1 cellular context compared by ENCODE assay signal in genomic region chr1:27341525-27342252, GRCh38.
TF ChIP-seq lines count a peak whose summit lies in the region.

Gene SYTL1 (plus strand): TSS chr1:27342022. CDS start chr1:27345335, 3,313 bp downstream.

TF ChIP-seq in HepG2, 621 proteins besides CTCF, POLR2A, EP300 and RAD21 (continued from another document and continues in another):
- TF ChIP-seq DMTF1 (CRISPR knock-in tag; IDR thresholded peaks at IDR 0.05) (no peak), ZNF709 (CRISPR knock-in tag; IDR thresholded peaks at IDR 0.05) (no peak), NFYB (CRISPR knock-in tag; IDR thresholded peaks at IDR 0.05) (no peak), ZBED4 (CRISPR knock-in tag; IDR thresholded peaks at IDR 0.05; ENCODE audit: borderline replicate concordance) (no peak), RBM22 (optimal IDR thresholded peaks at IDR 0.05; ENCODE audit: low read length) (no peak), MNT (IDR thresholded peaks at IDR 0.05) (peak; percentile 80), ZFP41 (CRISPR knock-in tag; IDR thresholded peaks at IDR 0.05; ENCODE audit: borderline replicate concordance) (no peak), NFAT5 (CRISPR knock-in tag; IDR thresholded peaks at IDR 0.05) (no peak; the same call in 1 of the 2 replicates), MTF2 (CRISPR knock-in tag; IDR thresholded peaks at IDR 0.05; ENCODE audit: borderline replicate concordance) (no peak), ZBTB10 (CRISPR knock-in tag; IDR thresholded peaks at IDR 0.05; ENCODE audit: borderline replicate concordance) (0 out of 2 replicates have a peak, but pooled peaks have one; percentile 33), ZHX1 (CRISPR knock-in tag; IDR thresholded peaks at IDR 0.05; ENCODE audit: low read depth) (no peak), IRF1 (CRISPR knock-in tag; IDR thresholded peaks at IDR 0.05; ENCODE audit: low read depth) (no peak), MIXL1 (CRISPR knock-in tag; IDR thresholded peaks at IDR 0.05) (no peak), HIVEP1 (CRISPR knock-in tag; IDR thresholded peaks at IDR 0.05) (no peak), GATAD2A (CRISPR knock-in tag; IDR thresholded peaks at IDR 0.05) (peak; percentile 51; the same call in 1 of the 2 replicates), HDAC1 (CRISPR knock-in tag; IDR thresholded peaks at IDR 0.05) (no peak; the same call in 1 of the 2 replicates), KLF16 (CRISPR knock-in tag; IDR thresholded peaks at IDR 0.05) (0 out of 4 replicates have a peak, but pooled peaks of 1 of the 2 experiments have one; percentile 35), RXRB (CRISPR knock-in tag; IDR thresholded peaks at IDR 0.05; ENCODE audit: borderline replicate concordance) (peak; percentile 40; the same call in 1 of the 2 replicates), PAX8 (CRISPR knock-in tag; IDR thresholded peaks at IDR 0.05; ENCODE audit: borderline replicate concordance) (no peak), ZNF264 (CRISPR knock-in tag; IDR thresholded peaks at IDR 0.05) (no peak), SP140L (CRISPR knock-in tag; IDR thresholded peaks at IDR 0.05; ENCODE audit: borderline replicate concordance) (no peak), HNF4G (IDR thresholded peaks at IDR 0.05; ENCODE audit: borderline replicate concordance, low read depth, low read length) (no peak), HNF4G (CRISPR knock-in tag; IDR thresholded peaks at IDR 0.05; ENCODE audit: borderline replicate concordance, low read depth) (no peak), ZBTB42 (CRISPR knock-in tag; IDR thresholded peaks at IDR 0.05) (no peak), SRSF9 (IDR thresholded peaks at IDR 0.05; ENCODE audit: borderline replicate concordance, insufficient read depth, low read depth, low read length, poor library complexity, severe bottlenecking) (no peak), FOXA1 (IDR thresholded peaks at IDR 0.05) (no peak), FOXA1 (CRISPR knock-in tag; IDR thresholded peaks at IDR 0.05) (0 out of 2 replicates have a peak, but pooled peaks have one; percentile 25)
- TF ChIP-seq, protein P1, sequence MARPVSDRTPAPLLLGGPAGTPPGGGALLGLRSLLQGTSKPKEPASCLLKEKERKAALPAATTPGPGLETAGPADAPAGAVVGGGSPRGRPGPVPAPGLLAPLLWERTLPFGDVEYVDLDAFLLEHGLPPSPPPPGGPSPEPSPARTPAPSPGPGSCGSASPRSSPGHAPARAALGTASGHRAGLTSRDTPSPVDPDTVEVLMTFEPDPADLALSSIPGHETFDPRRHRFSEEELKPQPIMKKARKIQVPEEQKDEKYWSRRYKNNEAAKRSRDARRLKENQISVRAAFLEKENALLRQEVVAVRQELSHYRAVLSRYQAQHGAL (CRISPR knock-in tag; IDR thresholded peaks at IDR 0.05; ENCODE audit: not compliant biosample characterization), result no peak
- TF ChIP-seq, protein P2, sequence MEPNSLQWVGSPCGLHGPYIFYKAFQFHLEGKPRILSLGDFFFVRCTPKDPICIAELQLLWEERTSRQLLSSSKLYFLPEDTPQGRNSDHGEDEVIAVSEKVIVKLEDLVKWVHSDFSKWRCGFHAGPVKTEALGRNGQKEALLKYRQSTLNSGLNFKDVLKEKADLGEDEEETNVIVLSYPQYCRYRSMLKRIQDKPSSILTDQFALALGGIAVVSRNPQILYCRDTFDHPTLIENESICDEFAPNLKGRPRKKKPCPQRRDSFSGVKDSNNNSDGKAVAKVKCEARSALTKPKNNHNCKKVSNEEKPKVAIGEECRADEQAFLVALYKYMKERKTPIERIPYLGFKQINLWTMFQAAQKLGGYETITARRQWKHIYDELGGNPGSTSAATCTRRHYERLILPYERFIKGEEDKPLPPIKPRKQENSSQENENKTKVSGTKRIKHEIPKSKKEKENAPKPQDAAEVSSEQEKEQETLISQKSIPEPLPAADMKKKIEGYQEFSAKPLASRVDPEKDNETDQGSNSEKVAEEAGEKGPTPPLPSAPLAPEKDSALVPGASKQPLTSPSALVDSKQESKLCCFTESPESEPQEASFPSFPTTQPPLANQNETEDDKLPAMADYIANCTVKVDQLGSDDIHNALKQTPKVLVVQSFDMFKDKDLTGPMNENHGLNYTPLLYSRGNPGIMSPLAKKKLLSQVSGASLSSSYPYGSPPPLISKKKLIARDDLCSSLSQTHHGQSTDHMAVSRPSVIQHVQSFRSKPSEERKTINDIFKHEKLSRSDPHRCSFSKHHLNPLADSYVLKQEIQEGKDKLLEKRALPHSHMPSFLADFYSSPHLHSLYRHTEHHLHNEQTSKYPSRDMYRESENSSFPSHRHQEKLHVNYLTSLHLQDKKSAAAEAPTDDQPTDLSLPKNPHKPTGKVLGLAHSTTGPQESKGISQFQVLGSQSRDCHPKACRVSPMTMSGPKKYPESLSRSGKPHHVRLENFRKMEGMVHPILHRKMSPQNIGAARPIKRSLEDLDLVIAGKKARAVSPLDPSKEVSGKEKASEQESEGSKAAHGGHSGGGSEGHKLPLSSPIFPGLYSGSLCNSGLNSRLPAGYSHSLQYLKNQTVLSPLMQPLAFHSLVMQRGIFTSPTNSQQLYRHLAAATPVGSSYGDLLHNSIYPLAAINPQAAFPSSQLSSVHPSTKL (CRISPR knock-in tag; IDR thresholded peaks at IDR 0.05), result no peak
